1 cellular context compared by ENCODE assay signal in the genomic region with DNA sequence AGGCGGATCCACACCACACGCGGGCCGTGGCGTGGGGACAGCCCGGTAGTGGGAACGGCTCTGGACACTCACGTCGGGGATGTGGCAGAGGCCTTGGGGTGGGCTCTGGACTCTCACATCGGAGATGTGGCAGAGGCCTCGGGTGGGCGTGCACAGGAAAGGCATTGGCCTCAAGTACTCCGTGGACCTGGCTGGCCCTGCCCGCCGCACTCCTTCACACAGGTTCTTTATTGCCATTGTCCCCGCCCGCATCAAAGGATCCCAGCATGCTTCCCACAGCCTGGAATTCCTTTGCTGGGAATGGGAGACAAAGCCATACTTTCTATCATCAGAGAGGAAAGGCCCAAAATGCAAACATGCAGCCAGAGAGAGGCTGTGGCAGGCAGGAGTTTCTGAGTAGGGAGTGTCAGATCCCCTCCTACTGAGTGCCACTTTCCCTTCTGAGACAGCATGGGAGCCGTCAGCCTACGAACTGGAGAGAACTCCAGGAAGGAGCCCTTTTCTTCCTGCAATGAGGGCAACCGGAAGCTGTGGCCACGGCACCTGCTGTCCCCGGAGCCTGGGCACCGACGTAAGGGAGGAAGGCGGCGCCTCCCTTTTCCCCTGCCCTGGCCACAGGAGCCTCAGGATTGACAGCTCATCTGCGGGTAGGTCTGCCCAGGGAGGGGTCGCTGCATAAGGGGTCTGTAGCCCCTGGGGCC.
TF ChIP-seq lines count a peak whose summit lies in the region.

No MANE protein-coding gene starts in this region.

TF ChIP-seq in HEK293, 187 proteins besides CTCF, POLR2A, EP300 and RAD21 (continued from another document):
- TF ChIP-seq WT1 (tag by site-specific recombination; IDR thresholded peaks at IDR 0.05) (peak; percentile 45; the same call in 1 of the 2 replicates), BCL6B (tag by site-specific recombination; IDR thresholded peaks at IDR 0.05) (no peak), ZNF677 (tag by site-specific recombination; IDR thresholded peaks at IDR 0.05) (no peak), EGR2 (tag by site-specific recombination; IDR thresholded peaks at IDR 0.05; ENCODE audit: low read depth) (peak; percentile 12; the same call in 1 of the 2 replicates)
